In the genomic region with DNA sequence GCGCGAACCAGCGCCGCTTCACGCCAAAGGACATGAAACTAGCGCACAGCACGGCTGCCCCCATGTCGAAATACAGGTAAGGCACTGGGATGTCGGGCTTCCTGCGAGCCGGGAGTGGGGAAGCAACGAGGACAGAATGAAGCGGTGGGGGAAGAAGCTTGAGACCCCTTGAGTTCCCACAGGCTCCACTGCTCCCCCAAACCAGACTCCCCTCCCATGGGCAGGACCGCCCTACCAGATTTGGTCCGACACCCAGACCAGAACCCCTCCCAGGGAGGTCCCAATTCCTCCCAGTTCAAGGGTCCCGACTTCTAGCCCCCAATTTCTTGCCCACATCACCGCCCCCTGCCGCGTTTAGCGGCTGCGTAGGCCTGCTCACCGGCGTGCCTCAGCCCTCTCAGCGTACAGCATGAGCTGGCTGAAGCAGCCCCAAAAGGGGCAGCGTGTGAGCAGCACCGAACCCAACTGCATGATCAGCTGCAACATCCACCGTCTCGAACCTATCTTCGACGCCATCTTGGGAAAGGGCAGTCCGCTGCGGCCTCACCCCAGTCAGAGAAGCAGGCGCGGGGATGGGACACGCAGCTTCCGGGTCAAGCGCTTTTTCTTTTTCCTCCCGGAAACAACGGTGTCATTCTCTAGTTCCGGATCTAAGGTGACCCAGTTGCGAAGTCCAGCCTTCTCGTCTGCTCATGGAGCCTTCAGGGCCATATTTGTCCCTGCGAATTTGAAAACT, we compare ENCODE assay signal across 8 cellular contexts. TPM values are rescaled to one million over a fixed set of nuclear protein-coding genes. Genes with fewer than 3 reads are reported as not detected.
A peak's percentile ranks its signal among the peaks of the same experiment; 100 is the strongest.
DNase-seq lines count a peak whose midpoint lies in the region; ATAC-seq and TF ChIP-seq lines count a peak whose summit lies in the region.

A gene (minus strand): TSS at position 527 of the 736 bp plus-strand sequence. CDS start 11 bp downstream, at position 516.

- H3K4me1 Mint-ChIP-seq in activated CD4-positive, alpha-beta T cell treated with anti-CD3 and anti-CD28 coated beads, Interleukin-2, amount 10 ng/mL, durations not matched to agents 24 days and 14 days: peaks cover 17% of the 10 kb centered on the region

- no peaks in the 10 kb centered on the region for H3K27me3 ChIP-seq in layer of hippocampus (ENCODE audit: control insufficient read depth, insufficient read depth, low read length)

- peak within 1 kb of the TSS; percentile 95 for H3K27ac Mint-ChIP-seq in activated CD4-positive, alpha-beta T cell treated with anti-CD3 and anti-CD28 coated beads, Interleukin-2, amount 10 ng/mL, durations not matched to agents 24 days and 14 days

- peaks cover 4% of the 10 kb centered on the region for H3K36me3 Mint-ChIP-seq in activated CD4-positive, alpha-beta T cell treated with anti-CD3 and anti-CD28 coated beads, Interleukin-2, amount 10 ng/mL, durations not matched to agents 24 days and 14 days (ENCODE audit: low read depth)

- H3K4me3 Mint-ChIP-seq in activated CD4-positive, alpha-beta T cell treated with anti-CD3 and anti-CD28 coated beads, Interleukin-2, amount 10 ng/mL, durations not matched to agents 24 days and 14 days: peak within 1 kb of the TSS; percentile 96

- H3K4me3 ChIP-seq in coronary artery: peak within 1 kb of the TSS; percentile 92

- ATAC-seq in GM19023 (IDR thresholded peaks at IDR 0.05; ENCODE audit: unreplicated experiment): peak; percentile 79
- ATAC-seq in HG03378 (IDR thresholded peaks at IDR 0.05; ENCODE audit: unreplicated experiment): peak; percentile 77

- H3K27me3 Mint-ChIP-seq in activated CD4-positive, alpha-beta T cell treated with anti-CD3 and anti-CD28 coated beads, Interleukin-2, amount 10 ng/mL, durations not matched to agents 24 days and 14 days: no peaks in the 10 kb centered on the region

- no peaks in the 10 kb centered on the region for H3K9me3 Mint-ChIP-seq in activated CD4-positive, alpha-beta T cell treated with anti-CD3 and anti-CD28 coated beads, Interleukin-2, amount 10 ng/mL, durations not matched to agents 24 days and 14 days

- DNase-seq in AG08395 (ENCODE audit: low spot score) (peak; percentile 98), NCI-H524 treated with DMSO at 0.1 percent for 48 hours (lab: John Stamatoyannopoulos, UW) (peak; percentile 84), coronary artery (ENCODE audit: low spot score) (peak; percentile 88)
- peak; percentile 96 for DNase-seq in activated CD4-positive, alpha-beta T cell treated with anti-CD3 and anti-CD28 coated beads, Interleukin-2, amount 10 ng/mL, durations not matched to agents 24 days and 14 days
- peak; percentile 62 to 82 (median 72) for DNase-seq in stimulated activated CD4-positive, alpha-beta T cell treated with anti-CD3 and anti-CD28 coated beads, Interleukin-1b, Interleukin-23, amount 100 ng/mL, for 24 hours (ENCODE audit: low read depth in 4 of 4, low spot score in 1 of 4)

- peak within 1 kb of the TSS in 1 of 2 donors; percentile 83 for H3K27ac ChIP-seq in coronary artery
- peak within 1 kb of the TSS; percentile 80 for H3K27ac ChIP-seq in layer of hippocampus (ENCODE audit: low read depth, low read length)

- no peak for TF ChIP-seq CTCF in coronary artery (IDR thresholded peaks at IDR 0.05)

- intact Hi-C loops in activated CD4-positive, alpha-beta T cell treated with anti-CD3 and anti-CD28 coated beads, Interleukin-2, amount 10 ng/mL, durations not matched to agents 24 days and 14 days (cut with micrococcal nuclease): loop anchor here (1.0 to 2.0 kb wide), 2 partner anchors 7 to 56 kb away; a partner anchor contains a TSS

RNA-seq across cellular contexts. Expression of the gene that starts here (rescaled TPM):
- 27.5 and 32.8 TPM in 2 replicates for total RNA-seq in activated CD4-positive, alpha-beta T cell treated with anti-CD3 and anti-CD28 coated beads, Interleukin-2, amount 10 ng/mL, durations not matched to agents 24 days and 14 days
